8 cellular contexts compared by ENCODE assay signal in genomic region chr7:157592636-157593320, GRCh38.
A peak's percentile ranks its signal among the peaks of the same experiment; 100 is the strongest.
DNase-seq lines count a peak whose midpoint lies in the region; ATAC-seq, FAIRE-seq and TF ChIP-seq lines count a peak whose summit lies in the region.
"Not testable (repeated sequence)": the region's sequence is repeated elsewhere in the genome, so short reads cannot be mapped to it uniquely, and the experiment has no call there.

No MANE protein-coding gene starts in this region.

- H3K9me3 ChIP-seq in neuronal stem cell (replicated peaks in 1 of 2; ENCODE audit: control insufficient read depth in 2 of 2, insufficient read depth in 1 of 2, low read depth in 1 of 2, low read length in 2 of 2); spleen: not testable (repeated sequence)

- DNase-seq in GM18507 (ENCODE audit: extremely low spot score, insufficient read length, low read depth); bronchial epithelial cell (ENCODE audit: low read depth); natural killer cell; neuronal stem cell (ENCODE audit: low spot score): not testable (repeated sequence)
- DNase-seq in chondrocyte (ENCODE audit: low spot score) (peak; percentile 30), immature natural killer cell (peak; percentile 51 to 65 (median 54)), posterior vena cava (ENCODE audit: low spot score) (peak; percentile 11), spleen (peak; percentile 51)

- intact Hi-C loops in natural killer cell (cut with micrococcal nuclease); posterior vena cava (cut with DNase I); spleen (cut with DNase I; ENCODE audit: low total_unique reads): not testable (repeated sequence)

- H3K14ac ChIP-seq in neuronal stem cell (ENCODE audit: low read length): not testable (repeated sequence)

- not testable (repeated sequence) for H3K9me3 Mint-ChIP-seq in chondrocyte (ENCODE audit: low read depth); natural killer cell
- H3K9me3 Mint-ChIP-seq in immature natural killer cell: peaks cover 8 to 19% (median 16%) of the 10 kb centered on the region in 6 donors

- not testable (repeated sequence) for H2AK5ac ChIP-seq in neuronal stem cell (ENCODE audit: low read depth, low read length)

- H3K4me1 Mint-ChIP-seq in chondrocyte (ENCODE audit: low read depth): not testable (repeated sequence)
- H3K4me1 Mint-ChIP-seq in immature natural killer cell (peaks cover 21 to 23% of the 10 kb centered on the region in 2 donors), natural killer cell (peaks cover 6 to 16% of the 10 kb centered on the region in 2 donors)

- H2BK12ac ChIP-seq in neuronal stem cell (ENCODE audit: low read length): not testable (repeated sequence)

- H4K8ac ChIP-seq in neuronal stem cell (ENCODE audit: low read depth, low read length): peak overlapping the region; percentile 88

- H3K27me3 Mint-ChIP-seq in chondrocyte (ENCODE audit: low read depth): not testable (repeated sequence)
- H3K27me3 Mint-ChIP-seq in immature natural killer cell (ENCODE audit: low read depth in 3 of 3) (peaks cover 30 to 36% (median 32%) of the 10 kb centered on the region in 3 donors), natural killer cell (ENCODE audit: low read depth in 2 of 2) (peaks cover 9 to 10% of the 10 kb centered on the region in 2 donors)

- not testable (repeated sequence) for H2AFZ ChIP-seq in neuronal stem cell (ENCODE audit: low read length)

- H3K4me1 ChIP-seq in neuronal stem cell (ENCODE audit: control insufficient read depth in 2 of 2, insufficient read depth in 1 of 2, low read depth in 1 of 2, low read length in 2 of 2); spleen: not testable (repeated sequence)

- ATAC-seq in natural killer cell: not testable (repeated sequence)

- not testable (repeated sequence) for H2BK5ac ChIP-seq in neuronal stem cell (ENCODE audit: low read length)

- not testable (repeated sequence) for H3K27ac ChIP-seq in neuronal stem cell (replicated peaks; ENCODE audit: low read length); spleen

- not testable (repeated sequence) for H3K4me3 Mint-ChIP-seq in chondrocyte (ENCODE audit: unreplicated experiment)
- H3K4me3 Mint-ChIP-seq in immature natural killer cell: peak overlapping the region; percentile 18 to 56 (median 24)
- H3K4me3 Mint-ChIP-seq in natural killer cell: peak overlapping the region; percentile 25

- TF ChIP-seq CTCF in bronchial epithelial cell (IDR thresholded peaks at IDR 0.05; ENCODE audit: insufficient read depth, low read length, severe bottlenecking); chondrocyte (IDR thresholded peaks at IDR 0.05); natural killer cell (IDR thresholded peaks at IDR 0.05); spleen (IDR thresholded peaks at IDR 0.05 in 8 of 11, conservative IDR thresholded peaks at IDR 0.05 in 3 of 11): not testable (repeated sequence)

- no CpG with 5 or more reads among the region's 31 CpGs for WGBS in neuronal stem cell (ENCODE audit: extremely low coverage in 2 of 2, insufficient read length in 2 of 2, insufficient replicate concordance in 1 of 2), 2 donors
- WGBS in spleen, 5 donors: 85 to 92% (median 89%) methylated on average over 31 of the region's 31 CpGs

- H3K23ac ChIP-seq in neuronal stem cell (ENCODE audit: low read depth, low read length, poor library complexity): peak overlapping the region; percentile 29

- H3K36me3 ChIP-seq in bronchial epithelial cell (ENCODE audit: control insufficient read depth, insufficient read depth, low read length); spleen: not testable (repeated sequence)
- H3K36me3 ChIP-seq in neuronal stem cell (replicated peaks in 1 of 2; ENCODE audit: control insufficient read depth in 2 of 2, insufficient read depth in 2 of 2, low read length in 2 of 2): peaks cover 65 to 100% of the 10 kb centered on the region in 2 donors

- TF ChIP-seq POLR2A in spleen (IDR thresholded peaks at IDR 0.05): not testable (repeated sequence)

- H3K79me1 ChIP-seq in neuronal stem cell (ENCODE audit: low read depth, low read length): not testable (repeated sequence)

- H4K91ac ChIP-seq in neuronal stem cell (ENCODE audit: low read depth, low read length, poor library complexity): not testable (repeated sequence)

- not testable (repeated sequence) for H2BK15ac ChIP-seq in neuronal stem cell (ENCODE audit: low read length)

- H3K4ac ChIP-seq in neuronal stem cell (ENCODE audit: low read length): not testable (repeated sequence)

- not testable (repeated sequence) for H3K27ac Mint-ChIP-seq in chondrocyte (ENCODE audit: unreplicated experiment)
- peak overlapping the region; percentile 85 to 97 (median 92) for H3K27ac Mint-ChIP-seq in immature natural killer cell
- H3K27ac Mint-ChIP-seq in natural killer cell: peak overlapping the region; percentile 87 to 89

- H3K27me3 ChIP-seq in bronchial epithelial cell (ENCODE audit: control insufficient read depth, insufficient read depth, low read length); neuronal stem cell (ENCODE audit: control insufficient read depth in 3 of 3, insufficient read depth in 3 of 3, low read depth in 1 of 3, low read length in 3 of 3): not testable (repeated sequence)
- peaks cover 0 to 15% (median 0%) of the 10 kb centered on the region in 7 donors for H3K27me3 ChIP-seq in spleen (replicated peaks in 1 of 7)

- not testable (repeated sequence) for H3K4me2 ChIP-seq in neuronal stem cell (ENCODE audit: insufficient read depth, low read length, poor library complexity, severe bottlenecking)

- not testable (repeated sequence) for H2BK120ac ChIP-seq in neuronal stem cell (ENCODE audit: low read depth, low read length)

- not testable (repeated sequence) for H3K18ac ChIP-seq in neuronal stem cell (ENCODE audit: low read length)

- H3K36me3 Mint-ChIP-seq in chondrocyte (ENCODE audit: low read depth); immature natural killer cell; natural killer cell: not testable (repeated sequence)

- FAIRE-seq in GM18507 (lab: Jason Lieb, UNC) (peak; percentile 15), bronchial epithelial cell (lab: Jason Lieb, UNC) (peak; percentile 66)

- not testable (repeated sequence) for H3K4me3 ChIP-seq in bronchial epithelial cell (ENCODE audit: low read depth, low read length); spleen
- peak overlapping the region in 1 of 2 donors; percentile 54 for H3K4me3 ChIP-seq in neuronal stem cell (ENCODE audit: low read length in 2 of 2)

- peak overlapping the region; percentile 9 for H3K9ac ChIP-seq in neuronal stem cell (ENCODE audit: low read depth, low read length, poor library complexity)
